Comparison of ENCODE assay signal across 20 cellular contexts in the genomic region with DNA sequence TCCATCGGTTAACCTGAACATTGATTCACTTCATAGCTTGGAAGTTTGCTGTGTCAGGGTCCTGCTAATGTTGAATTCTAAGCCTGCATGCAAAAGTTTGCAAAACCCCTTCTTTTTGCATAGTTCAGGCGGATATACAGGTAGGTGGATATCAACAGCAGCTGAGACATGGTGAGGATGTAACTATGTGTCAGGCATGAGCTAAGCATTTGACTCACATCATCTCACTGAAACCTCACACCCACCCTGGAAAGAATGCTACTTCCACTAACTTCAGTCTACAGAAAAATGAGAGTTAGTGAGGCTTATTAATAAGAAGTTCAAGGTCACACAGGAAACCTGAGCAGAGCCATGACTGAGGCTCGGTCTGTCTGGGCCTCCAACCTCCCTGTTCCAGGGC.
"Had no signal": no experiment of that assay in that cellular context is flagged by ENCODE, and none has a peak within 500 bp of the region (broad histone marks: within the 10 kb centered on the region; RNA-seq: fewer than 3 reads in every experiment).

No MANE protein-coding gene starts in this region.

- H3K4me3 ChIP-seq: ascending aorta, breast epithelium, neural progenitor cell, transverse colon, vagina had no signal

- H3K4me2 ChIP-seq: neural progenitor cell had no signal

- ATAC-seq: left colon; naive thymus-derived CD8-positive, alpha-beta T cell; sciatic nerve; stimulated activated memory B cell treated with anti-CD40 and anti-IgM and Interleukin-4, amounts not matched to agents 10 μg/mL and 1 μg/mL and 100 μg/mL, for 72 hours had no signal

- H3K9me3 ChIP-seq: vagina had no signal

- H3K27ac ChIP-seq: ascending aorta, breast epithelium, epithelial cell of prostate, neural progenitor cell, transverse colon, vagina, VCaP had no signal

- H3K27me3 ChIP-seq: ascending aorta, neural progenitor cell, transverse colon, vagina had no signal

- DNase-seq: activated CD4-positive, CD25-positive, alpha-beta regulatory T cell treated with anti-CD3 and anti-CD28 coated beads, Interleukin-2, amount 50 U/mL, for 72 hours; activated gamma-delta T cell treated with Interleukin-2 at 50 U/mL for 16 hours; activated T-cell treated with anti-CD3 and anti-CD28 coated beads, Interleukin-2, amount 50 U/mL, for 1 hour; cortex of kidney; endodermal cell; left colon; mesenchymal stem cell; naive thymus-derived CD8-positive, alpha-beta T cell; posterior cingulate gyrus; small intestine; stimulated activated CD4-positive, alpha-beta T cell treated with anti-CD3 and anti-CD28 coated beads, Interleukin-15, amount 100 ng/mL, for 24 hours; transverse colon had no signal

- H3K4me1 ChIP-seq: ascending aorta, breast epithelium, neural progenitor cell, transverse colon, vagina had no signal

- H3K36me3 ChIP-seq: ascending aorta, breast epithelium, neural progenitor cell, transverse colon, vagina had no signal

- H3K9ac ChIP-seq: neural progenitor cell had no signal

- H2AFZ ChIP-seq: neural progenitor cell had no signal
